Comparison of ENCODE assay signal across 30 cellular contexts in genomic region chr13:96779691-96780090, GRCh38.
"Had no signal": no experiment of that assay in that cellular context is flagged by ENCODE, and none has a peak within 500 bp of the region (broad histone marks: within the 10 kb centered on the region; RNA-seq: fewer than 3 reads in every experiment).

No MANE protein-coding gene starts in this region.

- H3K4me3 ChIP-seq: esophagus muscularis mucosa, gastroesophageal sphincter, pancreas, prostate gland, sigmoid colon, uterus had no signal

- H3K27me3 Mint-ChIP-seq: activated CD4-positive, alpha-beta T cell treated with anti-CD3 and anti-CD28 coated beads for 36 hours; activated naive CD8-positive, alpha-beta T cell; naive B cell had no signal

- H3K9me3 ChIP-seq: pancreas, prostate gland, sigmoid colon, uterus had no signal

- H3K27ac ChIP-seq: brain microvascular endothelial cell, esophagus muscularis mucosa, gastroesophageal sphincter, pancreas, prostate gland, sigmoid colon, uterus had no signal

- H3K36me3 ChIP-seq: brain microvascular endothelial cell, esophagus muscularis mucosa, gastroesophageal sphincter, pancreas, prostate gland, sigmoid colon, uterus had no signal

- ATAC-seq: activated CD4-positive, alpha-beta T cell treated with anti-CD3 and anti-CD28 coated beads for 36 hours; gastroesophageal sphincter; left colon; pancreas had no signal

- H3K4me1 Mint-ChIP-seq: activated CD4-positive, alpha-beta T cell treated with anti-CD3 and anti-CD28 coated beads for 36 hours; naive B cell; nephron progenitor cell had no signal

- H3K4me1 ChIP-seq: esophagus muscularis mucosa, gastroesophageal sphincter, pancreas, prostate gland, sigmoid colon, uterus had no signal

- DNase-seq: activated CD4-positive, alpha-beta T cell treated with anti-CD3 and anti-CD28 coated beads for 36 hours; activated CD4-positive, alpha-beta T cell treated with anti-CD3 and anti-CD28 coated beads, Interleukin-2, amount 50 U/mL, for 4 hours; activated CD4-positive, CD25-positive, alpha-beta regulatory T cell; activated effector memory CD4-positive, alpha-beta T cell treated with Interleukin-2 at 50 U/mL for 16 hours; activated naive CD4-positive, alpha-beta T cell treated with Interleukin-2 at 50 U/mL for 16 hours; activated T-cell treated with anti-CD3 and anti-CD28 coated beads for 4 hours; caudate nucleus; hippocampal formation; kidney; left colon; mammary epithelial cell; naive B cell; nephron progenitor cell; nucleus accumbens; pancreas; retina; sigmoid colon; stimulated activated CD4-positive, alpha-beta T cell treated with anti-CD3 and anti-CD28 coated beads, Interleukin-15, amount 100 ng/mL, for 24 hours; stimulated activated CD4-positive, alpha-beta T cell treated with anti-CD3 and anti-CD28 coated beads, Interleukin-2, amount 100 ng/mL, for 24 hours; stimulated activated naive CD4-positive, alpha-beta T cell; T-helper 1 cell; trophoblast cell; uterus had no signal

- H3K4me3 Mint-ChIP-seq: activated CD4-positive, alpha-beta T cell treated with anti-CD3 and anti-CD28 coated beads for 36 hours; activated naive CD8-positive, alpha-beta T cell; mesothelial cell of epicardium; naive B cell; nephron progenitor cell; T-helper 2 cell treated with Interferon-gamma antibody and Interleukin-4, amounts not matched to agents 5 μg/mL and 100 μg/mL, for 36 hours had no signal

- H3K27me3 ChIP-seq: brain microvascular endothelial cell, esophagus muscularis mucosa, gastroesophageal sphincter, pancreas, sigmoid colon, uterus had no signal

- H3K36me3 Mint-ChIP-seq: activated naive CD8-positive, alpha-beta T cell; naive B cell had no signal
